Comparison of ENCODE assay signal across 8 cellular contexts in the genomic region with DNA sequence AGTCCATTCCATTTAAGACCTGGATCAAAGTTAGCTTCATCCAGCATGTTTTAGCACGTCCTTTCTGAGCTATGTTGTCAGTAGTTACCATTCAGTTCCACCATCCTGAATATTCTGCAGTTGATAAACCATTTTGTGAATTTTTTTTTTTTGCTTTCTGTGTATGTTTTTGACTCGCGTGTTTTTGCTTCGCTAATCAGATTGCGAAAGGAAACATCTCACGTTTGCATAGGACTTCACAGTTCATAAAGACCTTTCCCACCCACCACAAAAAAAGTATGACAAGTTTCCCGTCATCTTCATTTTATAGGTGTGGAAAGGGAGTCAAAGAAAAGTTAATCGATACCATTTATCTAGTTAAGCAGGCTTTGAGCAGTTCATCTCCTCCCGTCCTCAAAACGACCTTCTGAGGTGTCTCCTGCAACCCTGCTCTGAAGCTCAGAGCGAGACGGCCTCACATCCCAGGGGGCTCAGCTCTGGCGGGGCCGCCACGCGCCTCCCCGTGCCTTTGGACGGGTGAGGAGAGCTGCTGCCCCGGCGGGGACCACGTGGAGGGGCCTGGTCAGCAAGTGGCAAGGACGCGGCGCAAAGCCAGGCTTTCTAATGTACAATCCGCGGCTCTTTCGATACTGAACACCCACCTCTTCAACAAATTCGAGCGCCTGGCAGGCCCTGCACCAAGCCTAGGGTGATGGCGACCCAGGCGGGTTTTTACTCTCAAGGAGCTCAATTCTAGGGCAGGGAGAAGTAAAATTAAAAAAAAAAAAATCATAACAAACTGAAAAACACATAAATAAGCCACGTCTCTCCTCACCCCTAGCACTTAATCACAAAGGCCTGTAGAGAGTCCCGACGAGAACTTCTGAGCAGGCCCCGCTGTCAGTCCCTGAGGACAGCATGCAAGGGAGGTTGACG. TPM values are rescaled to one million over a fixed set of nuclear protein-coding genes. Genes with fewer than 3 reads are reported as not detected.
A peak's percentile ranks its signal among the peaks of the same experiment; 100 is the strongest.
DNase-seq lines count a peak whose midpoint lies in the region; ATAC-seq and TF ChIP-seq lines count a peak whose summit lies in the region.

No MANE protein-coding gene starts in this region.

- H3K4me1 ChIP-seq in lung (ENCODE audit: control insufficient read depth in 2 of 2, insufficient read depth in 2 of 2, low read length in 2 of 2): peaks cover 2 to 5% of the 10 kb centered on the region in 2 donors

- no peaks in the 10 kb centered on the region for H3K9me3 ChIP-seq in lung (ENCODE audit: control insufficient read depth in 2 of 2, insufficient read depth in 1 of 2, low read length in 1 of 2)

- peak overlapping the region; percentile 99 to 100 for H3K27ac ChIP-seq in lung (ENCODE audit: low read depth in 1 of 2, low read length in 1 of 2)
- peak overlapping the region; percentile 88 for H3K27ac ChIP-seq in substantia nigra (ENCODE audit: low read depth, low read length, poor library complexity, severe bottlenecking)

- H3K27me3 ChIP-seq in lung (ENCODE audit: control insufficient read depth, insufficient read depth): no peaks in the 10 kb centered on the region

- peak overlapping the region; percentile 98 for H3K4me3 ChIP-seq in lung

- DNase-seq in C1 segment of cervical spinal cord (lab: John Stamatoyannopoulos, UW): peak in 9 of 14 donors; percentile 31 to 53 (median 43)
- DNase-seq in T follicular helper cell (ENCODE audit: low read depth): peak; percentile 10
- peak; percentile 14 to 60 for DNase-seq in dermis microvascular lymphatic vessel endothelial cell (ENCODE audit: low read depth in 2 of 2)
- DNase-seq in lung (ENCODE audit: low spot score): no peak
- peak in 29 of 49 donors; percentile 5 to 51 (median 27) for DNase-seq in substantia nigra (lab: John Stamatoyannopoulos, UW)
- DNase-seq in central memory CD4-positive, alpha-beta T cell: no peak

- H3K36me3 ChIP-seq in lung (ENCODE audit: control insufficient read depth in 2 of 2, insufficient read depth in 2 of 2, low read length in 2 of 2): no peaks in the 10 kb centered on the region

- peak; percentile 10 for ATAC-seq in GM21619 (IDR thresholded peaks at IDR 0.05; ENCODE audit: unreplicated experiment)
- ATAC-seq in lung (ENCODE audit: insufficient read depth, low FRiP score): no peak
- no peak for ATAC-seq in HG03565 (IDR thresholded peaks at IDR 0.05; ENCODE audit: unreplicated experiment)

- WGBS in lung, 2 donors: 42 to 59% methylated on average over 36 of the region's 36 CpGs

- no peak for TF ChIP-seq CTCF in lung (IDR thresholded peaks at IDR 0.05; ENCODE audit: control extremely low read depth, extremely low read depth)

RNA-seq across cellular contexts. Expression of a gene that starts 1.0 kb away (rescaled TPM):
- total RNA-seq in dermis microvascular lymphatic vessel endothelial cell (40.6 TPM in 2 replicates), lung (10 to 100 TPM; 32.2 to 73.9 TPM)
- 10 to 100 TPM in 1 of 2 donors, 1 to 10 TPM in 1; 9.6 to 12.3 TPM for polyA plus RNA-seq in lung

RNA-seq across cellular contexts. Expression of a gene that starts 32.2 kb away (rescaled TPM):
- 4.0 and 6.2 TPM in 2 replicates for total RNA-seq in dermis microvascular lymphatic vessel endothelial cell
- 10 to 100 TPM in 1 of 2 donors, 1 to 10 TPM in 1; 9.1 to 41.4 TPM for total RNA-seq in lung
- 10 to 100 TPM in 1 of 2 donors, 1 to 10 TPM in 1; 4.8 to 19.1 TPM for polyA plus RNA-seq in lung

Comparison
In these comparisons a context has a peak if more than half of its experiments do, and no peak if none do; other contexts are left out.
1. DNase-seq: peak in C1 segment of cervical spinal cord (9 of 14), T follicular helper cell (single experiment), dermis microvascular lymphatic vessel endothelial cell (2 of 2) and substantia nigra (29 of 49); none in lung (single experiment) and central memory CD4-positive, alpha-beta T cell (single experiment).